Comparison of ENCODE assay signal across 12 cellular contexts in genomic region chr3:47225310-47225906, GRCh38. TPM values are rescaled to one million over a fixed set of nuclear protein-coding genes. Genes with fewer than 3 reads are reported as not detected.
DNase-seq lines count a peak whose midpoint lies in the region; ATAC-seq, FAIRE-seq and TF ChIP-seq lines count a peak whose summit lies in the region.
"Had no signal": no experiment of that assay in that cellular context is flagged by ENCODE, and none has a peak within 500 bp of the region (broad histone marks: within the 10 kb centered on the region; RNA-seq: fewer than 3 reads in every experiment).

No MANE protein-coding gene starts in this region.

- no peak overlapping the region for H3K9ac ChIP-seq in K562 (ENCODE audit: insufficient read depth in 1 of 2, low read depth in 2 of 2, low read length in 2 of 2)

- H2AFZ ChIP-seq in K562 (ENCODE audit: low read depth, low read length) = 0 out of 2 replicates have a peak overlapping the region, but pooled peaks have one; percentile 2

- H3K27ac Mint-ChIP-seq in activated CD8-positive, alpha-beta memory T cell treated with anti-CD3 and anti-CD28 coated beads, Interleukin-2, amount 10 ng/mL, durations not matched to agents 7 days and 5 days = no peak overlapping the region
- H3K27ac Mint-ChIP-seq: activated CD4-positive, alpha-beta memory T cell treated with anti-CD3 and anti-CD28 coated beads, Interleukin-2, amount 10 ng/mL, durations not matched to agents 7 days and 5 days had no signal

- TF ChIP-seq EP300 in K562 (IDR thresholded peaks at IDR 0.05; ENCODE audit: low read length) (peak; percentile 64; the same call in 1 of the 2 replicates), transverse colon (IDR thresholded peaks at IDR 0.05; ENCODE audit: low read depth) (no peak)

- CTCF ChIA-PET in K562 (lab: Yijun Ruan, JAX; ENCODE audit: low intra/inter-chr PET ratio) = no interaction called here
- CTCF ChIA-PET in activated CD8-positive, alpha-beta memory T cell treated with anti-CD3 and anti-CD28 coated beads, Interleukin-2, amount 10 ng/mL, durations not matched to agents 7 days and 5 days (lab: Charles Lee) = no interaction called here

- 34% methylated on average over 5 of the region's 5 CpGs for WGBS in K562 (ENCODE audit: insufficient coverage, low coverage, missing lambda C conversion rate)
- 72 to 80% methylated on average over 5 of the region's 5 CpGs for WGBS in transverse colon (ENCODE audit: low coverage in 1 of 2), 2 donors

- TF ChIP-seq CTCF in left ventricle myocardium inferior (IDR thresholded peaks at IDR 0.05; ENCODE audit: borderline replicate concordance) = no peak
- TF ChIP-seq CTCF in K562 (IDR thresholded peaks at IDR 0.05 in 2 of 3, conservative IDR thresholded peaks at IDR 0.05 in 1 of 3; ENCODE audit: insufficient read depth in 2 of 3, low read depth in 1 of 3, low read length in 3 of 3) = no peak
- TF ChIP-seq CTCF in transverse colon (IDR thresholded peaks at IDR 0.05) = no peak

- H3K27me3 ChIP-seq in left ventricle myocardium inferior (ENCODE audit: low read depth) (no peaks in the 10 kb centered on the region), K562 (ENCODE audit: control insufficient read depth in 2 of 2, insufficient read depth in 2 of 2, low read length in 2 of 2) (no peaks in the 10 kb centered on the region), transverse colon (no peaks in the 10 kb centered on the region)

- H3K4me3 Mint-ChIP-seq in activated CD8-positive, alpha-beta memory T cell treated with anti-CD3 and anti-CD28 coated beads, Interleukin-2, amount 10 ng/mL, durations not matched to agents 7 days and 5 days = no peak overlapping the region
- H3K4me3 Mint-ChIP-seq: activated CD4-positive, alpha-beta memory T cell treated with anti-CD3 and anti-CD28 coated beads, Interleukin-2, amount 10 ng/mL, durations not matched to agents 7 days and 5 days; central memory CD8-positive, alpha-beta T cell had no signal

- no peak overlapping the region for H3K4me3 ChIP-seq in left ventricle myocardium inferior
- no peak overlapping the region for H3K4me3 ChIP-seq in K562
- H3K4me3 ChIP-seq in transverse colon = no peak overlapping the region
- H3K4me3 ChIP-seq: A549 had no signal

- H3K27ac ChIP-seq in left ventricle myocardium inferior (replicated peaks) (no peak overlapping the region), K562 (ENCODE audit: extremely low read depth, low read depth, low read length) (no peak overlapping the region), transverse colon (no peak overlapping the region)
- H3K27ac ChIP-seq: A549 had no signal

- H3K9me3 ChIP-seq in left ventricle myocardium inferior (replicated peaks) (no peaks in the 10 kb centered on the region), K562 (replicated peaks; ENCODE audit: control insufficient read depth, insufficient read depth, low read depth, low read length) (no peaks in the 10 kb centered on the region), transverse colon (no peaks in the 10 kb centered on the region)
- H3K9me3 ChIP-seq: A549 had no signal

- H3K4me1 ChIP-seq in left ventricle myocardium inferior (peaks cover 11% of the 10 kb centered on the region), K562 (replicated peaks in 1 of 2; ENCODE audit: control insufficient read depth in 2 of 2, insufficient read depth in 2 of 2, low read length in 2 of 2) (peaks cover 0 to 6% of the 10 kb centered on the region in 2 experiments; a peak in 3 of 5 replicates), transverse colon (no peaks in the 10 kb centered on the region)
- H3K4me1 ChIP-seq: A549 had no signal

- in situ Hi-C loops in K562 (cut with MboI) = no loop called here
- in situ Hi-C loops in transverse colon (cut with MboI; ENCODE audit: low pct_ligation_motif_present in 1 of 4, low pct_unique_long_range_greater_than_20kb in 1 of 4, low sequenced_read_pairs in 3 of 4) = no loop called here

- ATAC-seq in Right ventricle myocardium inferior (peak; percentile 8), HG03354 (IDR thresholded peaks at IDR 0.05; ENCODE audit: poor library complexity, severe bottlenecking, unreplicated experiment) (peak; percentile 58), K562 (peak; percentile 50), GM18517 (IDR thresholded peaks at IDR 0.05; ENCODE audit: unreplicated experiment) (no peak)
- no peak for ATAC-seq in activated CD8-positive, alpha-beta memory T cell treated with anti-CD3 and anti-CD28 coated beads, Interleukin-2, amount 10 ng/mL, durations not matched to agents 7 days and 5 days
- ATAC-seq: A549, PC-3 had no signal

- no peaks in the 10 kb centered on the region for H3K27me3 Mint-ChIP-seq in activated CD8-positive, alpha-beta memory T cell treated with anti-CD3 and anti-CD28 coated beads, Interleukin-2, amount 10 ng/mL, durations not matched to agents 7 days and 5 days
- H3K27me3 Mint-ChIP-seq: activated CD4-positive, alpha-beta memory T cell treated with anti-CD3 and anti-CD28 coated beads, Interleukin-2, amount 10 ng/mL, durations not matched to agents 7 days and 5 days; central memory CD8-positive, alpha-beta T cell had no signal

- H3K79me2 ChIP-seq in K562 (ENCODE audit: control insufficient read depth, insufficient read depth, low read length) = no peaks in the 10 kb centered on the region

- no peaks in the 10 kb centered on the region for H3K36me3 ChIP-seq in left ventricle myocardium inferior
- no peaks in the 10 kb centered on the region for H3K36me3 ChIP-seq in K562 (ENCODE audit: control insufficient read depth, insufficient read depth, low read length)
- no peaks in the 10 kb centered on the region for H3K36me3 ChIP-seq in transverse colon

- no peaks in the 10 kb centered on the region for H3K9me1 ChIP-seq in K562 (ENCODE audit: control insufficient read depth, insufficient read depth, low read length)

- DNase-seq in Right ventricle myocardium inferior (ENCODE audit: missing footprints) (no peak), left ventricle myocardium inferior (no peak), K562 (ENCODE audit: extremely low read depth in 1 of 4, low spot score in 3 of 4) (no peak), transverse colon (peak; percentile 14), NCI-H2227 treated with DMSO at 0.1 percent for 48 hours (lab: John Stamatoyannopoulos, UW) (no peak)
- DNase-seq in activated CD8-positive, alpha-beta memory T cell treated with anti-CD3 and anti-CD28 coated beads, Interleukin-2, amount 10 ng/mL, durations not matched to agents 7 days and 5 days = no peak
- DNase-seq: activated CD4-positive, alpha-beta memory T cell treated with anti-CD3 and anti-CD28 coated beads, Interleukin-2, amount 10 ng/mL, durations not matched to agents 7 days and 5 days; PC-3 had no signal

- no peaks in the 10 kb centered on the region for H3K9me3 Mint-ChIP-seq in activated CD8-positive, alpha-beta memory T cell treated with anti-CD3 and anti-CD28 coated beads, Interleukin-2, amount 10 ng/mL, durations not matched to agents 7 days and 5 days (ENCODE audit: low read depth)
- H3K9me3 Mint-ChIP-seq: activated CD4-positive, alpha-beta memory T cell treated with anti-CD3 and anti-CD28 coated beads, Interleukin-2, amount 10 ng/mL, durations not matched to agents 7 days and 5 days; central memory CD8-positive, alpha-beta T cell had no signal

- TF ChIP-seq POLR2A in K562 (conservative IDR thresholded peaks at IDR 0.05) = no peak
- no peak for TF ChIP-seq POLR2A in transverse colon (IDR thresholded peaks at IDR 0.05)

- BruUV-seq in K562 (replicated peaks; lab: Mats Ljungman, UMichigan) = no TSS peak

- H3K4me1 Mint-ChIP-seq in activated CD8-positive, alpha-beta memory T cell treated with anti-CD3 and anti-CD28 coated beads, Interleukin-2, amount 10 ng/mL, durations not matched to agents 7 days and 5 days = peaks cover 8% of the 10 kb centered on the region
- H3K4me1 Mint-ChIP-seq: central memory CD8-positive, alpha-beta T cell had no signal

- POLR2A ChIA-PET in K562 (lab: Yijun Ruan, JAX) = interaction anchor here (0.6 to 1.1 kb wide), 4 partner anchors 9 to 463 kb away, joined by 3 to 4 read pairs (median 3); no protein-coding TSS in a partner anchor

- H3K36me3 Mint-ChIP-seq in activated CD8-positive, alpha-beta memory T cell treated with anti-CD3 and anti-CD28 coated beads, Interleukin-2, amount 10 ng/mL, durations not matched to agents 7 days and 5 days = no peaks in the 10 kb centered on the region

- no peak for TF ChIP-seq RAD21 in K562 (CRISPR knock-in tag; conservative IDR thresholded peaks at IDR 0.05 in 1 of 2, IDR thresholded peaks at IDR 0.05 in 1 of 2)

- intact Hi-C loops in Right ventricle myocardium inferior (cut with DNase I) = no loop called here
- intact Hi-C loops in left ventricle myocardium inferior (cut with micrococcal nuclease) = no loop called here
- intact Hi-C loops in K562 (cut with micrococcal nuclease) = no loop called here
- intact Hi-C loops in transverse colon (cut with DNase I; ENCODE audit: low total_unique reads) = no loop called here

- no peak overlapping the region for H3K4me2 ChIP-seq in K562 (ENCODE audit: insufficient read depth, low read length)
- H3K4me2 ChIP-seq: A549 had no signal

- FAIRE-seq in K562 (lab: Jason Lieb, UNC) = peak; percentile 26
- FAIRE-seq: A549 had no signal

- H4K20me1 ChIP-seq in K562 (replicated peaks; ENCODE audit: control insufficient read depth, insufficient read depth, low read length) = no peaks in the 10 kb centered on the region; the same call in 1 of the 2 replicates

RNA-seq across cellular contexts. Expression of gene KIF9, which starts 57.2 kb away (rescaled TPM):
- 7.6 TPM for total RNA-seq in Right ventricle myocardium inferior
- total RNA-seq in left ventricle myocardium inferior = 13.5 TPM
- total RNA-seq in K562 (2011; cell fraction: chromatin; rRNA removed; ENCODE audit: low replicate concordance) = 13.2 and 14.9 TPM in 2 replicates
- 8.4 and 13.3 TPM in 2 replicates for total RNA-seq in K562 (2011; cell fraction: nucleolus; rRNA removed)
- 7.8 and 11.1 TPM in 2 replicates for total RNA-seq in K562 (2011; cell fraction: nucleoplasm; rRNA removed)
- total RNA-seq in K562 (2014; rRNA removed) = 24.4 and 31.7 TPM in 2 replicates
- 25.0 and 26.9 TPM in 2 replicates for total RNA-seq in K562 (2014; rRNA removed; fragmentation: Illumina TruSeq; extraction: Trizol)
- 21.4 and 21.5 TPM in 2 replicates for total RNA-seq in K562 (2015; rRNA removed; fragmentation: Illumina TruSeq; extraction: Trizol)
- total RNA-seq in K562 (2021) = 20.4 and 26.3 TPM in 2 replicates
- 11.7 and 19.5 TPM in 2 replicates for polyA plus RNA-seq in K562 (2011; rRNA removed)
- 10.2 and 12.0 TPM in 2 replicates for polyA plus RNA-seq in K562 (2011; cell fraction: cytosol; rRNA removed)
- 9.9 and 12.5 TPM in 2 replicates for polyA plus RNA-seq in K562 (2011; cell fraction: nucleus; rRNA removed)
- 22.9 and 34.6 TPM in 2 replicates for polyA plus RNA-seq in K562 (2012)
- polyA plus RNA-seq in K562 (2014; fragmentation: Illumina TruSeq; extraction: Trizol) = 16.9 and 19.5 TPM in 2 replicates
- 10 to 100 TPM; 52.1 to 56.9 TPM for polyA plus RNA-seq in K562 (2014; fragmentation: Nextera tagmentation; extraction: Ambion mirVana)
- 29.1 and 33.8 TPM in 2 replicates for polyA plus RNA-seq in K562 (2014; rRNA removed)
- 8.8 and 10.7 TPM in 2 replicates for polyA minus RNA-seq in K562 (2011; rRNA and poly(A)+ RNA removed)
- 5.1 and 6.4 TPM in 2 replicates for polyA minus RNA-seq in K562 (2011; cell fraction: cytosol; rRNA and poly(A)+ RNA removed)
- 4.2 and 5.3 TPM in 2 replicates for polyA minus RNA-seq in K562 (2011; cell fraction: nucleus; rRNA and poly(A)+ RNA removed)
- 1 to 10 TPM in 3 of 4 donors, not detected in 1; 3.7 to 9.4 (median 4.9) TPM for total RNA-seq in transverse colon
- 1 to 10 TPM; 3.7 to 5.8 TPM for total RNA-seq in activated CD8-positive, alpha-beta memory T cell treated with anti-CD3 and anti-CD28 coated beads, Interleukin-2, amount 10 ng/mL, durations not matched to agents 7 days and 5 days

RNA-seq across cellular contexts. Expression of gene KLHL18, which starts 57.3 kb away (rescaled TPM):
- total RNA-seq in Right ventricle myocardium inferior (49.8 TPM), left ventricle myocardium inferior (54.7 TPM), K562 (2014; rRNA removed) (26.7 and 34.9 TPM in 2 replicates), K562 (2014; rRNA removed; fragmentation: Illumina TruSeq; extraction: Trizol) (30.5 and 30.8 TPM in 2 replicates), K562 (2015; rRNA removed; fragmentation: Illumina TruSeq; extraction: Trizol) (33.5 and 34.9 TPM in 2 replicates), K562 (2021) (70.8 and 79.5 TPM in 2 replicates), transverse colon (10 to 100 TPM; 12.2 to 48.6 (median 14.5) TPM)
- 54.7 and 60.1 TPM in 2 replicates for total RNA-seq in K562 (2011; cell fraction: chromatin; rRNA removed; ENCODE audit: low replicate concordance)
- total RNA-seq in K562 (2011; cell fraction: nucleolus; rRNA removed) = 43.5 and 49.7 TPM in 2 replicates
- total RNA-seq in K562 (2011; cell fraction: nucleoplasm; rRNA removed) = 55.2 and 67.2 TPM in 2 replicates
- polyA plus RNA-seq in K562 (2011; rRNA removed) (67.4 and 73.7 TPM in 2 replicates), K562 (2014; fragmentation: Illumina TruSeq; extraction: Trizol) (48.7 and 52.9 TPM in 2 replicates), K562 (2014; fragmentation: Nextera tagmentation; extraction: Ambion mirVana) (10 to 100 TPM; 81.5 to 97.5 TPM), K562 (2014; rRNA removed) (40.4 and 43.6 TPM in 2 replicates)
- polyA plus RNA-seq in K562 (2011; cell fraction: cytosol; rRNA removed) = 80.1 and 102 TPM in 2 replicates
- 39.7 and 55.6 TPM in 2 replicates for polyA plus RNA-seq in K562 (2011; cell fraction: nucleus; rRNA removed)
- polyA plus RNA-seq in K562 (2012) = 27.1 and 110 TPM in 2 replicates
- polyA minus RNA-seq in K562 (2011; rRNA and poly(A)+ RNA removed) = 38.9 and 57.3 TPM in 2 replicates
- 18.8 and 37.2 TPM in 2 replicates for polyA minus RNA-seq in K562 (2011; cell fraction: cytosol; rRNA and poly(A)+ RNA removed)
- polyA minus RNA-seq in K562 (2011; cell fraction: nucleus; rRNA and poly(A)+ RNA removed) = 24.2 and 31.7 TPM in 2 replicates
- total RNA-seq in activated CD8-positive, alpha-beta memory T cell treated with anti-CD3 and anti-CD28 coated beads, Interleukin-2, amount 10 ng/mL, durations not matched to agents 7 days and 5 days = 10 to 100 TPM; 25.1 to 33.5 TPM

Comparison
In these comparisons a context has a peak if more than half of its experiments do, and no peak if none do; other contexts are left out.
1. ATAC-seq: peak in Right ventricle myocardium inferior (single experiment), HG03354 (single experiment) and K562 (single experiment); none in activated CD8-positive, alpha-beta memory T cell treated with anti-CD3 and anti-CD28 coated beads, Interleukin-2, amount 10 ng/mL, durations not matched to agents 7 days and 5 days (single experiment) and GM18517 (single experiment).